In the genomic region with DNA sequence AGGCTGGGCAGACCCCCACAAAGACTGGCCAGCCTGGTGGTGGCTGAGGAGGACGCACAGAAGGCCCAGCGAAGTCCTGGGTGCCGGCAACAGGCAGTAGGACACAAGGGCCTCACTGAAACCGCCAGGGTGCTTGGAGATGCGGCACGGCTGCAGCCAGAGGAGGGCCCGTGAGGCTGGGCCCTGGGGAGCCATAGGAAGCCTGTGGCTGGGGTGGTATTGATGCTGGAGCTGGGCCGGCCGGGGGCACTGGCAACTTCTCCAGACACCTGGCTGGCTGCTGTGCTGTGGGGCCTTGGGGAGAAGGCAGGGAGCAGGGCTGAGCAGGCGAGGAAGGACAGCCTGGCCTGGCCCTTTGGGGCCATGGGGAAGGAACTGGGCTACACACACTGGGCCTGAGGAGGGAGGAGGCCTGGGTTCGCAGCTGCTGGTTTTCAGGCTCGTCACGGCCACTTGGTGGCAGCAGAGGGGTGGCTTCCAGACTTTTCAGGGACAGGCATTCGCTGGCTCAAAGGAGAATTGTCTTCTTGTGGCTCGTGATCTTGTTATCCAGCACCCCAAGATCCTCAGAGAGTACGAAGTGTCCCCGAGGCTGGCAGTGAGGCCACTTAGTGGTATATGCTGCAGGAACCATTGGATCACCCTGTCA, we compare ENCODE assay signal across 9 cellular contexts. TPM values are rescaled to one million over a fixed set of nuclear protein-coding genes. Genes with fewer than 3 reads are reported as not detected.
DNase-seq lines count a peak whose midpoint lies in the region; ATAC-seq and TF ChIP-seq lines count a peak whose summit lies in the region.
"Had no signal": no experiment of that assay in that cellular context is flagged by ENCODE, and none has a peak within 500 bp of the region (broad histone marks: within the 10 kb centered on the region; RNA-seq: fewer than 3 reads in every experiment).

No MANE protein-coding gene starts in this region.

- H3K27me3 ChIP-seq in SK-N-SH (ENCODE audit: insufficient read depth): peaks cover 74% of the 10 kb centered on the region

- no peaks in the 10 kb centered on the region for H3K4me1 ChIP-seq in SK-N-SH (ENCODE audit: control insufficient read depth in 1 of 2, insufficient read depth in 2 of 2, low read depth in 1 of 2, low read length in 1 of 2)

- no peaks in the 10 kb centered on the region for H3K9me2 ChIP-seq in SK-N-SH

- H3K4me2 ChIP-seq in SK-N-SH: no peak overlapping the region

- TF ChIP-seq CTCF in SK-N-SH (IDR thresholded peaks at IDR 0.05): peak; percentile 77

- TF ChIP-seq EP300 in SK-N-SH (IDR thresholded peaks at IDR 0.05; ENCODE audit: borderline replicate concordance in 1 of 2, low read depth in 1 of 2, low read length in 1 of 2): no peak

- TF ChIP-seq RAD21 in SK-N-SH (IDR thresholded peaks at IDR 0.05; ENCODE audit: low read length): peak; percentile 80

- H3K4me3 ChIP-seq in SK-N-SH (ENCODE audit: low read depth in 2 of 2, low read length in 1 of 2): no peak overlapping the region

- no peak overlapping the region for H3K9ac ChIP-seq in SK-N-SH

- POLR2A ChIA-PET in SK-N-SH (lab: Yijun Ruan, JAX): interaction anchor here (0.6 to 1.3 kb wide), 3 partner anchors 38 to 130 kb away, joined by 3 read pairs; no protein-coding TSS in a partner anchor

- H2AFZ ChIP-seq in SK-N-SH (ENCODE audit: low read depth): no peak overlapping the region

- no peaks in the 10 kb centered on the region for H3K9me3 ChIP-seq in SK-N-SH

- no peaks in the 10 kb centered on the region for H3K36me3 ChIP-seq in SK-N-SH (replicated peaks in 1 of 2; ENCODE audit: control insufficient read depth in 1 of 2, insufficient read depth in 2 of 2, low read length in 1 of 2)

- peak; percentile 41 for DNase-seq in DMS 273 treated with DMSO at 0.1 percent for 48 hours (lab: John Stamatoyannopoulos, UW)
- DNase-seq in HK-2 (ENCODE audit: unreplicated experiment): peak; percentile 45
- peak; percentile 85 for DNase-seq in SK-N-SH
- peak; percentile 63 for DNase-seq in activated naive CD4-positive, alpha-beta T cell treated with Interleukin-2 at 50 U/mL for 16 hours
- peak; percentile 81 for DNase-seq in globus pallidus (ENCODE audit: low spot score)
- DNase-seq in posterior vena cava (ENCODE audit: low spot score): peak; percentile 89

- CTCF ChIA-PET in SK-N-SH (lab: Yijun Ruan, JAX): interaction anchor here (0.6 to 7.9 kb wide), 36 partner anchors 9 to 522 kb away, joined by 3 to 92 read pairs (median 5); no protein-coding TSS in a partner anchor

- ATAC-seq in HG02973 (IDR thresholded peaks at IDR 0.05; ENCODE audit: unreplicated experiment) (no peak), HG03097 (IDR thresholded peaks at IDR 0.05; ENCODE audit: low FRiP score, unreplicated experiment) (no peak)

- no peak overlapping the region for H3K27ac ChIP-seq in SK-N-SH (ENCODE audit: low read depth in 2 of 2, low read length in 1 of 2)

- H4K20me1 ChIP-seq in SK-N-SH (ENCODE audit: insufficient read depth): no peaks in the 10 kb centered on the region

- no peaks in the 10 kb centered on the region for H3F3A ChIP-seq in SK-N-SH (replicated peaks; ENCODE audit: insufficient read depth)

- WGBS in SK-N-SH (ENCODE audit: low lambda C conversion rate): 26% methylated on average over 12 of the region's 17 CpGs

- H3K79me2 ChIP-seq in SK-N-SH (ENCODE audit: insufficient read depth): no peaks in the 10 kb centered on the region

- intact Hi-C loops in posterior vena cava (cut with DNase I): loop anchor here in 1 of 2 donors (10.0 kb wide), 1 partner anchor 110 kb away; no protein-coding TSS in a partner anchor

TF ChIP-seq in SK-N-SH, 30 proteins besides CTCF, POLR2A, EP300 and RAD21:
- TF ChIP-seq FOXM1 (IDR thresholded peaks at IDR 0.05; ENCODE audit: low read depth) (no peak), ELF1 (IDR thresholded peaks at IDR 0.05) (no peak), EZH2phosphoT487 (IDR thresholded peaks at IDR 0.05; ENCODE audit: borderline replicate concordance, low read depth) (no peak), SMC3 (IDR thresholded peaks at IDR 0.05; ENCODE audit: low read depth, low read length) (peak; percentile 79), RFX5 (IDR thresholded peaks at IDR 0.05; ENCODE audit: low read length) (no peak)

RNA-seq across cellular contexts. Expression of a gene that starts 37.2 kb away (rescaled TPM):
- 0.16 and 0.18 TPM in 2 replicates for polyA plus RNA-seq in SK-N-SH (2012; rRNA removed)
- polyA plus RNA-seq in SK-N-SH (2012; cell fraction: cytosol; rRNA removed): 0.06 and 0.41 TPM in 2 replicates
- polyA plus RNA-seq in SK-N-SH (2012; cell fraction: nucleus; rRNA removed): 0.38 and 0.42 TPM in 2 replicates
- under 1 TPM in 1 of 2 donors, not detected in 1; 0.19 TPM for total RNA-seq in posterior vena cava

RNA-seq across cellular contexts. Expression of a gene that starts 44.3 kb away (rescaled TPM):
- 44.5 and 45.3 TPM in 2 replicates for polyA plus RNA-seq in SK-N-SH (2012; rRNA removed)
- polyA plus RNA-seq in SK-N-SH (2012; cell fraction: cytosol; rRNA removed): 29.3 and 41.5 TPM in 2 replicates
- 24.8 and 34.7 TPM in 2 replicates for polyA plus RNA-seq in SK-N-SH (2012; cell fraction: nucleus; rRNA removed)
- total RNA-seq in posterior vena cava: 10 to 100 TPM; 15.8 to 21.7 TPM

RNA-seq across cellular contexts. Expression of a gene that starts 59.9 kb away (rescaled TPM):
- polyA plus RNA-seq in SK-N-SH (2012; rRNA removed): 15.2 and 28.9 TPM in 2 replicates
- 15.1 and 23.4 TPM in 2 replicates for polyA plus RNA-seq in SK-N-SH (2012; cell fraction: cytosol; rRNA removed)
- polyA plus RNA-seq in SK-N-SH (2012; cell fraction: nucleus; rRNA removed): 14.3 and 14.9 TPM in 2 replicates
- total RNA-seq in posterior vena cava: 100 to 1,000 TPM; 392 to 743 TPM
- total RNA-seq: T-helper 1 cell treated with Interleukin-12 subunit alpha and Interleukin-12 subunit beta and Interleukin-4 antibody, amounts not matched to agents 30 ng/mL and 1 ng/mL, for 36 hours had no signal
